2 cellular contexts compared by ENCODE assay signal in genomic region chr1:201825245-201825644, GRCh38.
A peak's percentile ranks its signal among the peaks of the same experiment; 100 is the strongest.
TF ChIP-seq lines count a peak whose summit lies in the region.

No MANE protein-coding gene starts in this region.

TF ChIP-seq in K562, 482 proteins besides CTCF, POLR2A, EP300 and RAD21:
- TF ChIP-seq PHF8 (IDR thresholded peaks at IDR 0.05; ENCODE audit: borderline replicate concordance, low read length) (no peak), RFX1 (IDR thresholded peaks at IDR 0.05) (peak; percentile 26; the same call in 1 of the 2 replicates)

TF ChIP-seq in endothelial cell of umbilical vein, 7 proteins besides CTCF, POLR2A, EP300 and RAD21:
- TF ChIP-seq EZH2 (IDR thresholded peaks at IDR 0.05; ENCODE audit: borderline replicate concordance, low read depth, low read length, severe bottlenecking) = no peak
- TF ChIP-seq FOS (IDR thresholded peaks at IDR 0.05; ENCODE audit: borderline replicate concordance, insufficient read depth, low read length) = no peak
- no peak for TF ChIP-seq GATA2 (IDR thresholded peaks at IDR 0.05; ENCODE audit: insufficient read depth, insufficient read length, low read depth, low read length)
- no peak for TF ChIP-seq MYC (IDR thresholded peaks at IDR 0.05; ENCODE audit: low read depth, low read length)
- no peak for TF ChIP-seq POLR2AphosphoS5 (IDR thresholded peaks at IDR 0.05; ENCODE audit: insufficient read depth, low read depth, low read length)
- TF ChIP-seq JUN (IDR thresholded peaks at IDR 0.05; ENCODE audit: borderline replicate concordance, insufficient read depth, insufficient read length, low read depth) = no peak
- TF ChIP-seq MAX (IDR thresholded peaks at IDR 0.05; ENCODE audit: insufficient read depth, insufficient read length) = no peak
